ENCODE assay signal across 8 cellular contexts in genomic region chr4:183444149-183444952, GRCh38. TPM values are rescaled to one million over a fixed set of nuclear protein-coding genes. Genes with fewer than 3 reads are reported as not detected.
DNase-seq lines count a peak whose midpoint lies in the region; ATAC-seq and TF ChIP-seq lines count a peak whose summit lies in the region.

Gene CDKN2AIP (plus strand): TSS chr4:183444636. CDS start chr4:183444798, 162 bp downstream.

- peak within 1 kb of the TSS; percentile 95 to 96 for H3K4me3 Mint-ChIP-seq in CD14-positive monocyte
- H3K4me3 Mint-ChIP-seq in activated CD4-positive, alpha-beta T cell treated with anti-CD3 and anti-CD28 coated beads, Interleukin-2, amount 10 ng/mL, durations not matched to agents 7 days and 5 days = peak within 1 kb of the TSS; percentile 93

- DNase-seq in CD14-positive monocyte (ENCODE audit: low spot score) (peak; percentile 88), NCI-H69 (lab: John Stamatoyannopoulos, UW) (peak; percentile 95), coronary artery (ENCODE audit: low spot score) (peak; percentile 96), left kidney (ENCODE audit: low read depth, low spot score) (peak; percentile 98)
- DNase-seq in activated CD4-positive, alpha-beta T cell treated with anti-CD3 and anti-CD28 coated beads, Interleukin-2, amount 10 ng/mL, durations not matched to agents 7 days and 5 days = peak; percentile 92
- DNase-seq in stimulated activated CD4-positive, alpha-beta T cell treated with anti-CD3 and anti-CD28 coated beads, Interleukin-2, amount 100 ng/mL, for 24 hours = peak; percentile 94

- H3K4me1 Mint-ChIP-seq in CD14-positive monocyte = peaks cover 35% of the 10 kb centered on the region
- peaks cover 46% of the 10 kb centered on the region for H3K4me1 Mint-ChIP-seq in activated CD4-positive, alpha-beta T cell treated with anti-CD3 and anti-CD28 coated beads, Interleukin-2, amount 10 ng/mL, durations not matched to agents 7 days and 5 days

- CTCF ChIA-PET in activated CD4-positive, alpha-beta T cell treated with anti-CD3 and anti-CD28 coated beads, Interleukin-2, amount 10 ng/mL, durations not matched to agents 7 days and 5 days (lab: Charles Lee) = interaction anchor here (0.7 to 1.4 kb wide), 6 partner anchors 9 to 42 kb away, joined by 3 to 5 read pairs (median 4); no protein-coding TSS in a partner anchor

- intact Hi-C loops in CD14-positive monocyte (cut with micrococcal nuclease) = loop anchor here in 1 of 2 donors (5.0 kb wide), 1 partner anchor 47 kb away; no protein-coding TSS in a partner anchor

- TF ChIP-seq CTCF in CD14-positive monocyte (IDR thresholded peaks at IDR 0.05) = peak; percentile 10
- TF ChIP-seq CTCF in coronary artery (IDR thresholded peaks at IDR 0.05) = no peak

- no peaks in the 10 kb centered on the region for H3K9me3 Mint-ChIP-seq in CD14-positive monocyte
- no peaks in the 10 kb centered on the region for H3K9me3 Mint-ChIP-seq in activated CD4-positive, alpha-beta T cell treated with anti-CD3 and anti-CD28 coated beads, Interleukin-2, amount 10 ng/mL, durations not matched to agents 7 days and 5 days

- H3K27ac Mint-ChIP-seq in CD14-positive monocyte = peak within 1 kb of the TSS; percentile 87 to 97 (median 95)
- H3K27ac Mint-ChIP-seq in activated CD4-positive, alpha-beta T cell treated with anti-CD3 and anti-CD28 coated beads, Interleukin-2, amount 10 ng/mL, durations not matched to agents 7 days and 5 days = peak within 1 kb of the TSS; percentile 98

- peak within 1 kb of the TSS; percentile 89 to 97 for H3K27ac ChIP-seq in coronary artery

- H3K27me3 Mint-ChIP-seq in CD14-positive monocyte (ENCODE audit: low read depth in 3 of 3) = peaks cover 0 to 8% (median 0%) of the 10 kb centered on the region in 3 donors
- no peaks in the 10 kb centered on the region for H3K27me3 Mint-ChIP-seq in activated CD4-positive, alpha-beta T cell treated with anti-CD3 and anti-CD28 coated beads, Interleukin-2, amount 10 ng/mL, durations not matched to agents 7 days and 5 days

- peaks cover 28% of the 10 kb centered on the region in 2 donors for H3K36me3 Mint-ChIP-seq in CD14-positive monocyte
- H3K36me3 Mint-ChIP-seq in activated CD4-positive, alpha-beta T cell treated with anti-CD3 and anti-CD28 coated beads, Interleukin-2, amount 10 ng/mL, durations not matched to agents 7 days and 5 days (ENCODE audit: low read depth) = peaks cover 42% of the 10 kb centered on the region

- peak; percentile 81 for ATAC-seq in GM19372 (IDR thresholded peaks at IDR 0.05; ENCODE audit: low read depth, unreplicated experiment)
- peak; percentile 84 for ATAC-seq in HG03521 (IDR thresholded peaks at IDR 0.05; ENCODE audit: unreplicated experiment)

- POLR2A ChIA-PET in activated CD4-positive, alpha-beta T cell treated with anti-CD3 and anti-CD28 coated beads, Interleukin-2, amount 10 ng/mL, durations not matched to agents 7 days and 5 days (lab: Charles Lee) = interaction anchor here (0.5 to 1.0 kb wide), 3 partner anchors 13 to 215 kb away, joined by 3 to 4 read pairs (median 3); partner anchors contain the start of genes RWDD4 and TRAPPC11

- peak within 1 kb of the TSS; percentile 76 for H3K4me3 ChIP-seq in coronary artery

RNA-seq across cellular contexts. Expression of gene CDKN2AIP, which starts in this region (rescaled TPM):
- polyA plus RNA-seq in CD14-positive monocyte = 1 to 10 TPM; 3.1 to 4.4 TPM
- 10 to 100 TPM; 28.2 to 30.2 TPM for total RNA-seq in activated CD4-positive, alpha-beta T cell treated with anti-CD3 and anti-CD28 coated beads, Interleukin-2, amount 10 ng/mL, durations not matched to agents 7 days and 5 days

Comparison
In these comparisons a context has a peak if more than half of its experiments do, and no peak if none do; other contexts are left out.
1. Peak in every context shown above with its lines: DNase-seq, ATAC-seq, H3K4me3 ChIP-seq and H3K27ac ChIP-seq.